ENCODE assay signal across 1 cellular context in genomic region chr14:100547633-100548294, GRCh38.
TF ChIP-seq lines count a peak whose summit lies in the region.

No MANE protein-coding gene starts in this region.

TF ChIP-seq in HEK293, 187 proteins besides CTCF, POLR2A, EP300 and RAD21 (continued from another document):
- peak; percentile 9 for TF ChIP-seq ZBTB26 (tag by site-specific recombination; optimal IDR thresholded peaks at IDR 0.05)
- TF ChIP-seq ZNF707 (tag by site-specific recombination; IDR thresholded peaks at IDR 0.05) = no peak
- TF ChIP-seq PRDM6 (tag by site-specific recombination; IDR thresholded peaks at IDR 0.05) = no peak
- TF ChIP-seq PATZ1 (tag by site-specific recombination; IDR thresholded peaks at IDR 0.05) = 0 out of 2 replicates have a peak, but pooled peaks have one; percentile 21
- 0 out of 2 replicates have a peak, but pooled peaks have one; percentile 17 for TF ChIP-seq ZNF629 (tag by site-specific recombination; IDR thresholded peaks at IDR 0.05)
- no peak for TF ChIP-seq ZNF677 (tag by site-specific recombination; IDR thresholded peaks at IDR 0.05)
- peak; percentile 11; the same call in 1 of the 2 replicates for TF ChIP-seq EGR2 (tag by site-specific recombination; IDR thresholded peaks at IDR 0.05; ENCODE audit: low read depth)
- TF ChIP-seq ZIC2 (tag by site-specific recombination; IDR thresholded peaks at IDR 0.05) = no peak
- peak; percentile 26; the same call in 1 of the 2 replicates for TF ChIP-seq ZNF266 (tag by site-specific recombination; IDR thresholded peaks at IDR 0.05; ENCODE audit: low read depth)
- TF ChIP-seq ZNF335 (tag by site-specific recombination; conservative IDR thresholded peaks at IDR 0.05) = no peak
- TF ChIP-seq ZFP41 (tag by site-specific recombination; IDR thresholded peaks at IDR 0.05; ENCODE audit: borderline replicate concordance) = no peak
- TF ChIP-seq ZNF394 (tag by site-specific recombination; IDR thresholded peaks at IDR 0.05; ENCODE audit: borderline replicate concordance) = 0 out of 2 replicates have a peak, but pooled peaks have one; percentile 43
- TF ChIP-seq ZBTB20 (tag by site-specific recombination; IDR thresholded peaks at IDR 0.05) = peak; percentile 18; the same call in 1 of the 2 replicates
TF ChIP-seq in HEK293: peak in this region for 14.
